Comparison of ENCODE assay signal across 7 cellular contexts in the genomic region with DNA sequence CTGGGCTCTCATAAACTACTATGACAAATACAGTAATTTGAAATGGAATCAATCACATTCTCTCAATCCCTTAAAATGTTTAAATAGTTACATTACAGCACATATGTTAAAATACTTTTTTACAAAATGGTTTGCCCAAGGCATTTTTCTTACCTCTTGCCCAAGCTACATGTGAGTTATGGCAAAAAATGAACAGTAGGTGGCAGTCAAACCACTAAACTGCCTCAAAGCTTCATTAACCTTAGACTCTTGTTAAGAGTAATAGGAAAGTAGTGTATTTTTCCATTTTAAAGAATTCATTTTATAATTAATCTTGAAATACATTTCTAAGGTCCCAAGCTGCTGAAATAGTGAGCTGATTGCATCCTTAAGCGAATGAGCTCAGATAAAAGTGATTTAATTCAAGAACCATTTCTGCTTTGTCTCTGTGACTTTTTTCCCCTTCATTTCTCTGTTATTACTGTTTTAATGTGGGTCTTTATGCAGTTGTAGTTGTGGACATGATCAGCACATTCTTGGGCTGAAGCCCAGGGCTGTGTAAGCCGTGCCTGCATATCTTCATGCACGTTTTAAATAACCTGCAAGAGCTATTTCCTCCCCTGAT.
DNase-seq lines count a peak whose midpoint lies in the region; ATAC-seq and TF ChIP-seq lines count a peak whose summit lies in the region.

No MANE protein-coding gene starts in this region.

- ATAC-seq in GM19351 (IDR thresholded peaks at IDR 0.05; ENCODE audit: unreplicated experiment): peak; percentile 87

- H3K36me3 ChIP-seq in SK-N-SH (replicated peaks in 1 of 2; ENCODE audit: control insufficient read depth in 1 of 2, insufficient read depth in 2 of 2, low read length in 1 of 2): no peaks in the 10 kb centered on the region
- H3K36me3 ChIP-seq in neural progenitor cell: no peaks in the 10 kb centered on the region

- H3K9ac ChIP-seq in SK-N-SH (no peak overlapping the region), neural progenitor cell (no peak overlapping the region)

- H3K79me2 ChIP-seq in SK-N-SH (ENCODE audit: insufficient read depth): no peaks in the 10 kb centered on the region
- no peaks in the 10 kb centered on the region for H3K79me2 ChIP-seq in neural progenitor cell (ENCODE audit: low read depth)

- H3K4me3 ChIP-seq in SK-N-SH (ENCODE audit: low read depth in 2 of 2, low read length in 1 of 2): no peak overlapping the region
- H3K4me3 ChIP-seq in neural progenitor cell: no peak overlapping the region

- H3K9me3 ChIP-seq in SK-N-SH (no peaks in the 10 kb centered on the region), neural progenitor cell (ENCODE audit: low read depth) (no peaks in the 10 kb centered on the region)

- H3K4me1 Mint-ChIP-seq in neural progenitor cell: peaks cover 7% of the 10 kb centered on the region

- 0% methylated on average over 3 of the region's 3 CpGs for WGBS in SK-N-SH (ENCODE audit: low lambda C conversion rate)

- POLR2A ChIA-PET in SK-N-SH (lab: Yijun Ruan, JAX): interaction anchor here (1.4 kb wide), 1 partner anchor 312 kb away, joined by 3 read pairs; a partner anchor contains a TSS

- no peaks in the 10 kb centered on the region for H3K9me3 Mint-ChIP-seq in neural progenitor cell

- H3K27ac Mint-ChIP-seq in neural progenitor cell: no peak overlapping the region

- CTCF ChIA-PET in SK-N-SH (lab: Yijun Ruan, JAX): interaction anchor here (0.6 to 10.1 kb wide), 59 partner anchors 11 to 415 kb away, joined by 3 to 261 read pairs (median 4); a partner anchor contains a TSS

- H3K36me3 Mint-ChIP-seq in neural progenitor cell: no peaks in the 10 kb centered on the region

- H3K27ac ChIP-seq in SK-N-SH (ENCODE audit: low read depth in 2 of 2, low read length in 1 of 2) (no peak overlapping the region), neural progenitor cell (no peak overlapping the region)

- H3K4me2 ChIP-seq in SK-N-SH (no peak overlapping the region), neural progenitor cell (no peak overlapping the region)

- H3K27me3 ChIP-seq in SK-N-SH (ENCODE audit: insufficient read depth) (peaks cover 9% of the 10 kb centered on the region; the same call in 1 of the 2 replicates), neural progenitor cell (peaks cover 12% of the 10 kb centered on the region)

- H3K4me1 ChIP-seq in SK-N-SH (ENCODE audit: control insufficient read depth in 1 of 2, insufficient read depth in 2 of 2, low read depth in 1 of 2, low read length in 1 of 2) (peaks cover 0 to 15% of the 10 kb centered on the region in 2 experiments; a peak in 2 of 4 replicates), neural progenitor cell (peaks cover 8% of the 10 kb centered on the region)

- TF ChIP-seq CTCF in SK-N-SH (IDR thresholded peaks at IDR 0.05): peak; percentile 83
- TF ChIP-seq CTCF in neural progenitor cell (IDR thresholded peaks at IDR 0.05): peak; percentile 86

- peaks cover 5% of the 10 kb centered on the region for H3K27me3 Mint-ChIP-seq in neural progenitor cell (ENCODE audit: insufficient read depth, low read depth)

- H4K20me1 ChIP-seq in SK-N-SH (ENCODE audit: insufficient read depth): no peaks in the 10 kb centered on the region
- H4K20me1 ChIP-seq in neural progenitor cell (ENCODE audit: low read depth): no peaks in the 10 kb centered on the region

- TF ChIP-seq EP300 in SK-N-SH (IDR thresholded peaks at IDR 0.05; ENCODE audit: borderline replicate concordance in 1 of 2, low read depth in 1 of 2, low read length in 1 of 2): no peak

- no peak overlapping the region for H3K4me3 Mint-ChIP-seq in neural progenitor cell

- peak; percentile 71 for DNase-seq in DMS79 treated with DMSO at 0.1 percent for 48 hours (lab: John Stamatoyannopoulos, UW)
- peak; percentile 63 for DNase-seq in M059J (ENCODE audit: low read depth)
- peak; percentile 24 for DNase-seq in SK-N-SH
- DNase-seq in fibroblast of gingiva (ENCODE audit: low read depth): peak; percentile 65
- DNase-seq in neural progenitor cell (ENCODE audit: low spot score): peak; percentile 62
- no peak for DNase-seq in NCI-H128 (lab: John Stamatoyannopoulos, UW; ENCODE audit: unreplicated experiment)

- H3K9me2 ChIP-seq in SK-N-SH: no peaks in the 10 kb centered on the region

- H2AFZ ChIP-seq in SK-N-SH (ENCODE audit: low read depth) (no peak overlapping the region), neural progenitor cell (replicated peaks) (no peak overlapping the region)

- H3F3A ChIP-seq in SK-N-SH (replicated peaks; ENCODE audit: insufficient read depth): no peaks in the 10 kb centered on the region
- H3F3A ChIP-seq in neural progenitor cell (ENCODE audit: low read depth): no peaks in the 10 kb centered on the region

- peak; percentile 90 for TF ChIP-seq RAD21 in SK-N-SH (IDR thresholded peaks at IDR 0.05; ENCODE audit: low read length)

TF ChIP-seq in SK-N-SH, 30 proteins besides CTCF, POLR2A, EP300 and RAD21:
- no peak for TF ChIP-seq JUND (IDR thresholded peaks at IDR 0.05)
- peak; percentile 80 for TF ChIP-seq SMC3 (IDR thresholded peaks at IDR 0.05; ENCODE audit: low read depth, low read length)
TF ChIP-seq in SK-N-SH: peak in this region for 1.
